In genomic region chr13:27124571-27124970, GRCh38 we compare ENCODE assay signal across 20 cellular contexts.
"Had no signal": no experiment of that assay in that cellular context is flagged by ENCODE, and none has a peak within 500 bp of the region (broad histone marks: within the 10 kb centered on the region; RNA-seq: fewer than 3 reads in every experiment).

No MANE protein-coding gene starts in this region.

- H3K27me3 ChIP-seq: esophagus squamous epithelium, neural progenitor cell, pancreas, suprapubic skin, thyroid gland, uterus had no signal

- H3K9me3 ChIP-seq: pancreas, suprapubic skin, thyroid gland, uterus had no signal

- H3K4me3 ChIP-seq: esophagus squamous epithelium, neural progenitor cell, pancreas, smooth muscle cell, thyroid gland, uterus had no signal

- H3K27ac Mint-ChIP-seq: dendritic cell treated with granulocyte-macrophage colony-stimulating factor and Interleukin-4, amounts not matched to agents 40 ng/mL and 50 ng/mL, for 4 days; neural progenitor cell; progenitor cell of endocrine pancreas; type B pancreatic cell had no signal

- H3K4me1 ChIP-seq: thyroid gland, uterus had no signal

- H3K27ac ChIP-seq: esophagus squamous epithelium, neural progenitor cell, pancreas, thyroid gland, uterus had no signal

- H3K36me3 ChIP-seq: esophagus squamous epithelium, pancreas, suprapubic skin, thyroid gland, uterus had no signal

- H3K4me3 Mint-ChIP-seq: dendritic cell treated with granulocyte-macrophage colony-stimulating factor and Interleukin-4, amounts not matched to agents 40 ng/mL and 50 ng/mL, for 4 days; effector memory CD8-positive, alpha-beta T cell; immature natural killer cell; neural progenitor cell; type B pancreatic cell had no signal

- ATAC-seq: effector memory CD8-positive, alpha-beta T cell; naive thymus-derived CD8-positive, alpha-beta T cell; right cardiac atrium; stimulated activated naive CD8-positive, alpha-beta T cell treated with anti-CD3 and anti-CD28 coated beads, Interleukin-15, Interleukin-2, amounts not matched to agents 100 U/mL and 50 U/mL, for 24 hours had no signal

- FAIRE-seq: colon, pancreas had no signal

- DNase-seq: effector memory CD8-positive, alpha-beta T cell; esophagus squamous epithelium; foreskin fibroblast; immature natural killer cell; kidney; naive thymus-derived CD8-positive, alpha-beta T cell; nucleus accumbens; pancreas; right cardiac atrium; stimulated activated CD4-positive, alpha-beta T cell treated with anti-CD3 and anti-CD28 coated beads, Interleukin-2, amount 100 ng/mL, for 48 hours; stimulated activated naive CD8-positive, alpha-beta T cell treated with anti-CD3 and anti-CD28 coated beads, Interleukin-15, Interleukin-2, amounts not matched to agents 100 U/mL and 50 U/mL, for 24 hours; thyroid gland; uterus had no signal

- H3K27me3 Mint-ChIP-seq: dendritic cell treated with granulocyte-macrophage colony-stimulating factor and Interleukin-4, amounts not matched to agents 40 ng/mL and 50 ng/mL, for 4 days; effector memory CD8-positive, alpha-beta T cell; naive thymus-derived CD8-positive, alpha-beta T cell; progenitor cell of endocrine pancreas; type B pancreatic cell had no signal
